In the genomic region with DNA sequence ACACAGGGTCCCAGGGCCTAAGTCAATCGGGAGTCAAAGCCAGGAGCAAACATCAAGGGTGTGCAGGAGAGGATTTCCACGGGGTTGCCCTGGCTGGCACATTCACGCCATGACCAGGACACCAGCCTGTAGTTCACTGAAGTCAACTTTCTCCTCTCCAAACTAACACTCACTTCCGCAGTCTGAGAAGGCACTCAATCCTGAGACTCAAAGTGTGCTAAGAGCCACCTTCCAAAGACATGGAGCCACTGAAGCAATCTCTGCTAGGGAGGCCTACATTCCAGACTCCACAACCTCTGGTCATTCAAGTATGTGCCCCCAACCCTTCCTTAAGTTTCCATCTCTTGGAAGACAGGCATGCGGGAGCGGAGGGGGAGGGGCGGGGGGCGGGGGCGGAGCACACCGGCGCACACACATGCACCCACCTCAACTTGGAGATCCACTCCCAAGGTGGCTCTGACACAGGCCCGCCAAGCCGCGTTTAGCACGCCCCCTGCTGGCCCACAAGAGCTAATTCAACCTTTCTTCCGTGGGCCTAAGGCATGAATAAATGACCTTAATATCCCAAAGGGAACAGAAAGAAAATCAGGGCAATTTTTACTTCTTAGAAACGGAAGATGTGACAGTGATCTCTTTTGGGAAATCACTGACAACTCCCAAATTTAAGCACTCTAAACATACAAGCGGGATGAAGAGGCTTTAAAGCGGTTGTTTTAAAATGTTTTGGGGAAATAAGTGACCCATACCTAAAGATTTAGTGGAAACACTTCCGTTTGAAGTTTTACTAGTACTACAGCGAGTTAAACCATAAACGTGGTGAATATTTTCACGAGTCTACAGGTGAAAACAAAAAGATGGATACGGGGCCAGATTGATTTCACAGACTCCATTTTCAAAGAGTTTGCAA, we compare ENCODE assay signal across 8 cellular contexts. TPM values are rescaled to one million over a fixed set of nuclear protein-coding genes. Genes with fewer than 3 reads are reported as not detected.
DNase-seq lines count a peak whose midpoint lies in the region; ATAC-seq and TF ChIP-seq lines count a peak whose summit lies in the region.

No MANE protein-coding gene starts in this region.

- no peak overlapping the region for H3K4me3 ChIP-seq in cardiac muscle cell

- CTCF ChIA-PET in activated naive CD4-positive, alpha-beta T cell treated with anti-CD3 and anti-CD28 coated beads, Interleukin-2, amount 10 ng/mL, durations not matched to agents 7 days and 5 days (lab: Charles Lee) = interaction anchor here (0.6 kb wide), 1 partner anchor 215 kb away, joined by 3 read pairs; no protein-coding TSS in a partner anchor

- H3K9me3 ChIP-seq in cardiac muscle cell (ENCODE audit: low read depth) = no peaks in the 10 kb centered on the region

- peaks cover 37% of the 10 kb centered on the region for H3K27me3 Mint-ChIP-seq in activated naive CD4-positive, alpha-beta T cell treated with anti-CD3 and anti-CD28 coated beads, Interleukin-2, amount 10 ng/mL, durations not matched to agents 7 days and 5 days

- H3K36me3 ChIP-seq in cardiac muscle cell = no peaks in the 10 kb centered on the region

- DNase-seq in DMS79 treated with DMSO at 0.1 percent for 48 hours (lab: John Stamatoyannopoulos, UW) (peak; percentile 1), Kasumi-1 (lab: John Stamatoyannopoulos, UW) (peak; percentile 34 to 45), SHP77 treated with DMSO at 0.1 percent for 48 hours (lab: John Stamatoyannopoulos, UW) (peak; percentile 52), cardiac muscle cell (ENCODE audit: low read depth in 1 of 2, low spot score in 1 of 2) (peak; percentile 65 to 69), renal cortical epithelial cell (ENCODE audit: low read depth) (peak; percentile 7)
- DNase-seq in activated naive CD4-positive, alpha-beta T cell treated with anti-CD3 and anti-CD28 coated beads, Interleukin-2, amount 10 ng/mL, durations not matched to agents 7 days and 5 days = peak; percentile 69

- peak overlapping the region; percentile 41 for H3K4me3 Mint-ChIP-seq in activated naive CD4-positive, alpha-beta T cell treated with anti-CD3 and anti-CD28 coated beads, Interleukin-2, amount 10 ng/mL, durations not matched to agents 7 days and 5 days

- peaks cover 12% of the 10 kb centered on the region for H3K4me1 Mint-ChIP-seq in activated naive CD4-positive, alpha-beta T cell treated with anti-CD3 and anti-CD28 coated beads, Interleukin-2, amount 10 ng/mL, durations not matched to agents 7 days and 5 days

- no peak overlapping the region for H3K27ac Mint-ChIP-seq in activated naive CD4-positive, alpha-beta T cell treated with anti-CD3 and anti-CD28 coated beads, Interleukin-2, amount 10 ng/mL, durations not matched to agents 7 days and 5 days

- peak; percentile 75 for TF ChIP-seq CTCF in cardiac muscle cell (IDR thresholded peaks at IDR 0.05; ENCODE audit: low read depth, low read length)

- peaks cover 18% of the 10 kb centered on the region for H3K27me3 ChIP-seq in cardiac muscle cell

- H3K27ac ChIP-seq in cardiac muscle cell = no peak overlapping the region

- H3K36me3 Mint-ChIP-seq in activated naive CD4-positive, alpha-beta T cell treated with anti-CD3 and anti-CD28 coated beads, Interleukin-2, amount 10 ng/mL, durations not matched to agents 7 days and 5 days = no peaks in the 10 kb centered on the region

- no peaks in the 10 kb centered on the region for H3K9me3 Mint-ChIP-seq in activated naive CD4-positive, alpha-beta T cell treated with anti-CD3 and anti-CD28 coated beads, Interleukin-2, amount 10 ng/mL, durations not matched to agents 7 days and 5 days

- H3K4me1 ChIP-seq in cardiac muscle cell (ENCODE audit: low read depth) = no peaks in the 10 kb centered on the region

- ATAC-seq in GM19035 (IDR thresholded peaks at IDR 0.05; ENCODE audit: unreplicated experiment) (no peak), GM19395 (IDR thresholded peaks at IDR 0.05; ENCODE audit: unreplicated experiment) (no peak)

RNA-seq across cellular contexts. Expression of gene OTUD7A, which starts 2.7 kb away (rescaled TPM):
- total RNA-seq in cardiac muscle cell (2.8 and 3.0 TPM in 2 replicates), renal cortical epithelial cell (0.94 TPM in 1 of 2 replicates, not detected in the other)
- polyA plus RNA-seq in cardiac muscle cell = 1.1 and 1.7 TPM in 2 replicates

Comparison
In these comparisons a context has a peak if more than half of its experiments do, and no peak if none do; other contexts are left out.
1. DNase-seq: peak in every context shown above with its lines; median percentile 69 in activated naive CD4-positive, alpha-beta T cell treated with anti-CD3 and anti-CD28 coated beads, Interleukin-2, amount 10 ng/mL, durations not matched to agents 7 days and 5 days; 67 in cardiac muscle cell; 52 in SHP77 treated with DMSO at 0.1 percent for 48 hours; 40 in Kasumi-1; 7 in renal cortical epithelial cell; 1 in DMS79 treated with DMSO at 0.1 percent for 48 hours.